1 cellular context compared by ENCODE assay signal in genomic region chr2:108257757-108258331, GRCh38.
TF ChIP-seq lines count a peak whose summit lies in the region.

No MANE protein-coding gene starts in this region.

TF ChIP-seq in HepG2, 621 proteins besides CTCF, POLR2A, EP300 and RAD21:
- peak; percentile 46 for TF ChIP-seq HNF4A (CRISPR knock-in tag; IDR thresholded peaks at IDR 0.05)
- no peak for TF ChIP-seq ZBTB21 (CRISPR knock-in tag; IDR thresholded peaks at IDR 0.05)
- TF ChIP-seq CC2D1A (CRISPR knock-in tag; IDR thresholded peaks at IDR 0.05), result no peak
- TF ChIP-seq PLSCR1 (CRISPR knock-in tag; IDR thresholded peaks at IDR 0.05; ENCODE audit: borderline replicate concordance), result no peak
